ENCODE assay signal across 8 cellular contexts in genomic region chr1:109640285-109640865, GRCh38. TPM values are rescaled to one million over a fixed set of nuclear protein-coding genes. Genes with fewer than 3 reads are reported as not detected.
DNase-seq lines count a peak whose midpoint lies in the region; ATAC-seq and TF ChIP-seq lines count a peak whose summit lies in the region.

No MANE protein-coding gene starts in this region.

- POLR2A ChIA-PET in activated CD4-positive, alpha-beta T cell treated with anti-CD3 and anti-CD28 coated beads for 36 hours (lab: Charles Lee), result interaction anchor here (0.5 to 1.7 kb wide), 8 partner anchors 21 to 540 kb away, joined by 3 to 13 read pairs (median 5); partner anchors contain the start of genes AMPD2, GNAI3, GNAT2 and GSTM1

- intact Hi-C loops in activated CD4-positive, alpha-beta T cell treated with anti-CD3 and anti-CD28 coated beads for 36 hours (cut with DNase I, micrococcal nuclease), result loop anchor here (2.0 kb wide), 2 partner anchors 94 to 344 kb away; partner anchors contain the start of gene AHCYL1 (in 1 of the 2)

- H3K27me3 ChIP-seq in GM06990 (replicated peaks; ENCODE audit: control insufficient read depth, insufficient read depth, low read length) (no peaks in the 10 kb centered on the region), lung (ENCODE audit: control insufficient read depth, insufficient read depth) (no peaks in the 10 kb centered on the region)

- DNase-seq in GM06990 (ENCODE audit: extremely low read depth, insufficient read length) (no peak), NCI-H446 (lab: John Stamatoyannopoulos, UW) (peak; percentile 53 to 81), chondrocyte (ENCODE audit: low spot score) (peak; percentile 90), lung (ENCODE audit: low spot score) (peak; percentile 88)
- DNase-seq in activated CD4-positive, alpha-beta T cell treated with anti-CD3 and anti-CD28 coated beads for 36 hours, result peak; percentile 95
- DNase-seq in stimulated activated CD8-positive, alpha-beta memory T cell treated with anti-CD3 and anti-CD28 coated beads, Interleukin-12 subunit alpha, Interleukin-12 subunit beta, amount 100 ng/mL, for 4 hours (ENCODE audit: low read depth), result peak; percentile 70

- no peaks in the 10 kb centered on the region for H3K36me3 Mint-ChIP-seq in activated CD4-positive, alpha-beta T cell treated with anti-CD3 and anti-CD28 coated beads for 36 hours (ENCODE audit: low read depth)
- H3K36me3 Mint-ChIP-seq in chondrocyte (ENCODE audit: low read depth), result no peaks in the 10 kb centered on the region

- H3K27ac Mint-ChIP-seq in activated CD4-positive, alpha-beta T cell treated with anti-CD3 and anti-CD28 coated beads for 36 hours, result no peak overlapping the region
- H3K27ac Mint-ChIP-seq in chondrocyte (ENCODE audit: unreplicated experiment), result no peak overlapping the region

- peaks cover 12% of the 10 kb centered on the region for H3K4me1 Mint-ChIP-seq in activated CD4-positive, alpha-beta T cell treated with anti-CD3 and anti-CD28 coated beads for 36 hours
- H3K4me1 Mint-ChIP-seq in chondrocyte (ENCODE audit: low read depth), result peaks cover 22% of the 10 kb centered on the region

- peaks cover 0 to 6% of the 10 kb centered on the region in 2 donors for H3K4me1 ChIP-seq in lung (ENCODE audit: control insufficient read depth in 2 of 2, insufficient read depth in 2 of 2, low read length in 2 of 2)

- peak; percentile 76 for ATAC-seq in HG02623 (IDR thresholded peaks at IDR 0.05; ENCODE audit: unreplicated experiment)
- ATAC-seq in activated CD4-positive, alpha-beta T cell treated with anti-CD3 and anti-CD28 coated beads for 36 hours, result peak; percentile 78
- no peak for ATAC-seq in lung (ENCODE audit: insufficient read depth, low FRiP score)
- ATAC-seq in HG03520 (IDR thresholded peaks at IDR 0.05; ENCODE audit: unreplicated experiment), result no peak

- no peaks in the 10 kb centered on the region for H3K9me3 Mint-ChIP-seq in activated CD4-positive, alpha-beta T cell treated with anti-CD3 and anti-CD28 coated beads for 36 hours (ENCODE audit: low read depth)
- H3K9me3 Mint-ChIP-seq in chondrocyte (ENCODE audit: low read depth), result no peaks in the 10 kb centered on the region

- no peak overlapping the region for H3K4me3 ChIP-seq in GM06990 (replicated peaks; ENCODE audit: low read depth, low read length)
- no peak overlapping the region for H3K4me3 ChIP-seq in lung

- WGBS in lung, 2 donors, result 22 to 33% methylated on average over 5 of the region's 5 CpGs

- no peaks in the 10 kb centered on the region for H3K9me3 ChIP-seq in lung (ENCODE audit: control insufficient read depth in 2 of 2, insufficient read depth in 1 of 2, low read length in 1 of 2)

- H3K27me3 Mint-ChIP-seq in activated CD4-positive, alpha-beta T cell treated with anti-CD3 and anti-CD28 coated beads for 36 hours, result no peaks in the 10 kb centered on the region
- H3K27me3 Mint-ChIP-seq in chondrocyte (ENCODE audit: low read depth), result no peaks in the 10 kb centered on the region

- no peak overlapping the region for H3K4me3 Mint-ChIP-seq in activated CD4-positive, alpha-beta T cell treated with anti-CD3 and anti-CD28 coated beads for 36 hours
- H3K4me3 Mint-ChIP-seq in chondrocyte (ENCODE audit: unreplicated experiment), result no peak overlapping the region

- CTCF ChIA-PET in activated CD4-positive, alpha-beta T cell treated with anti-CD3 and anti-CD28 coated beads for 36 hours (lab: Charles Lee), result interaction anchor here (0.6 to 15.1 kb wide), 65 partner anchors 10 to 694 kb away, joined by 3 to 190 read pairs (median 5); partner anchors contain the start of genes AHCYL1, AMPD2, GNAI3 and GNAT2

- no peaks in the 10 kb centered on the region for H3K36me3 ChIP-seq in GM06990 (ENCODE audit: control insufficient read depth, insufficient read depth, low read length)
- no peaks in the 10 kb centered on the region for H3K36me3 ChIP-seq in lung (ENCODE audit: control insufficient read depth in 2 of 2, insufficient read depth in 2 of 2, low read length in 2 of 2)

- TF ChIP-seq CTCF in GM06990 (IDR thresholded peaks at IDR 0.05; ENCODE audit: insufficient read depth, low read length, poor library complexity, severe bottlenecking) (peak; percentile 96), chondrocyte (IDR thresholded peaks at IDR 0.05) (peak; percentile 90), lung (IDR thresholded peaks at IDR 0.05; ENCODE audit: control extremely low read depth, extremely low read depth) (peak; percentile 86)

- no peak overlapping the region for H3K27ac ChIP-seq in lung (ENCODE audit: low read depth in 1 of 2, low read length in 1 of 2)

RNA-seq across cellular contexts. Expression of gene GSTM4, which starts 15.5 kb away (rescaled TPM):
- total RNA-seq in activated CD4-positive, alpha-beta T cell treated with anti-CD3 and anti-CD28 coated beads for 36 hours, result 10 to 100 TPM; 18.1 to 20.6 TPM
- total RNA-seq in chondrocyte (14.5 to 20.8 TPM (median 14.8 TPM) in 3 replicates), lung (10 to 100 TPM; 18.6 to 19.7 TPM)
- polyA plus RNA-seq in lung, result 10 to 100 TPM in 1 of 2 donors, 1 to 10 TPM in 1; 8.8 to 17.1 TPM

RNA-seq across cellular contexts. Expression of gene AMPD2, which starts 20.7 kb away (rescaled TPM):
- 10 to 100 TPM; 73.5 to 99.5 TPM for total RNA-seq in activated CD4-positive, alpha-beta T cell treated with anti-CD3 and anti-CD28 coated beads for 36 hours
- total RNA-seq in chondrocyte (70.6 to 100 TPM (median 74.2 TPM) in 3 replicates), lung (10 to 100 TPM; 35.8 to 57.4 TPM)
- 10 to 100 TPM; 16.7 to 53.2 TPM for polyA plus RNA-seq in lung

RNA-seq across cellular contexts. Expression of gene GNAT2, which starts 21.0 kb away (rescaled TPM):
- under 1 TPM; 0.26 to 0.64 TPM for total RNA-seq in activated CD4-positive, alpha-beta T cell treated with anti-CD3 and anti-CD28 coated beads for 36 hours
- not detected in 3 replicates for total RNA-seq in chondrocyte
- not detected for total RNA-seq in lung
- polyA plus RNA-seq in lung, result under 1 TPM in 1 of 2 donors, not detected in 1; 0.24 TPM

RNA-seq across cellular contexts. Expression of gene GSTM2, which starts 27.5 kb away (rescaled TPM):
- total RNA-seq in activated CD4-positive, alpha-beta T cell treated with anti-CD3 and anti-CD28 coated beads for 36 hours, result 10 to 100 TPM; 18.7 to 23.9 TPM
- total RNA-seq in chondrocyte (24.6 to 41.3 TPM (median 25.8 TPM) in 3 replicates), lung (100 to 1,000 TPM in 1 of 2 donors, 10 to 100 TPM in 1; 27.6 to 106 TPM)
- 10 to 100 TPM in 1 of 2 donors, 1 to 10 TPM in 1; 7.7 to 51.7 TPM for polyA plus RNA-seq in lung

RNA-seq across cellular contexts. Expression of gene GSTM1, which starts 47.2 kb away (rescaled TPM):
- 100 to 1,000 TPM in 1 of 2 experiments, 10 to 100 TPM in 1; 94.0 to 116 TPM for total RNA-seq in activated CD4-positive, alpha-beta T cell treated with anti-CD3 and anti-CD28 coated beads for 36 hours
- total RNA-seq in chondrocyte (8.9 to 17.8 TPM (median 17.8 TPM) in 3 replicates), lung (not detected)
- 10 to 100 TPM in 1 of 2 donors, under 1 TPM in 1; 0.10 to 36.9 TPM for polyA plus RNA-seq in lung

Comparison
In these comparisons a context has a peak if more than half of its experiments do, and no peak if none do; other contexts are left out.
1. ATAC-seq: peak in HG02623 (single experiment) and activated CD4-positive, alpha-beta T cell treated with anti-CD3 and anti-CD28 coated beads for 36 hours (single experiment); none in lung (single experiment) and HG03520 (single experiment).
2. Peak in every context shown above with its lines, with median percentiles within 50 percentile points of each other: CTCF ChIP-seq.